Comparison of ENCODE assay signal across 17 cellular contexts in the genomic region with DNA sequence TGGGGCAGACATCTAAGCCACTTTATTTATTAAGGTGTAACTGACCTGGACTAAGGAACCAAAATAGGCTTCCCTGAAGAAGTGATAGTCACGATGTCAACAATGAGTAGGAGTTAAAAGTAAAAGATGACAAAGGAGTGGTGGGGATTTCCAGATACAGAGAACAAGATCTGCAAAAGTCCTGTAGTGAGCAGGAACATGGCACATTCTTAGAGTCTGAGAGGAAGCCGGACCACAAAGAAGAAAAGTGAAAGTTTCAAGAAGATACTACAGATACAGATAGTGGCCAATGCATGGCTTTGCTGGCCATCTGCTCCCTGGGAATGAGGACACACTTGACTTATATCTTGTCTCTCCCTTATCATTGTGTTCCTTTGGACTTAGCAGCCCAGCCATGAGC.
DNase-seq lines count a peak whose midpoint lies in the region; ATAC-seq, FAIRE-seq and TF ChIP-seq lines count a peak whose summit lies in the region.
"Had no signal": no experiment of that assay in that cellular context is flagged by ENCODE, and none has a peak within 500 bp of the region (broad histone marks: within the 10 kb centered on the region; RNA-seq: fewer than 3 reads in every experiment).

No MANE protein-coding gene starts in this region.

- TF ChIP-seq RAD21 in SK-N-SH (IDR thresholded peaks at IDR 0.05; ENCODE audit: low read length) = no peak

- WGBS in small intestine, 3 donors = 57 to 63% (median 61%) methylated on average over 2 of the region's 2 CpGs
- WGBS in trophoblast cell (ENCODE audit: extremely low coverage, insufficient coverage, insufficient read length) = no CpG with 5 or more reads among the region's 2 CpGs
- WGBS in SK-N-SH (ENCODE audit: low lambda C conversion rate) = 72% methylated on average over 2 of the region's 2 CpGs

- H3K27me3 ChIP-seq in small intestine (ENCODE audit: control insufficient read depth in 2 of 2, insufficient read depth in 2 of 2, low read length in 2 of 2) (peaks cover 0 to 1% of the 10 kb centered on the region in 2 donors), trophoblast cell (ENCODE audit: insufficient read depth, low read length) (no peaks in the 10 kb centered on the region), SK-N-SH (ENCODE audit: insufficient read depth) (no peaks in the 10 kb centered on the region)
- H3K27me3 ChIP-seq: ovary had no signal

- no peak overlapping the region for H2AFZ ChIP-seq in trophoblast cell (ENCODE audit: insufficient read depth, low read length, poor library complexity)
- H2AFZ ChIP-seq in SK-N-SH (ENCODE audit: low read depth) = no peak overlapping the region
- H2AFZ ChIP-seq: GM23248 had no signal

- H3K79me1 ChIP-seq in trophoblast cell (ENCODE audit: low read length) = no peaks in the 10 kb centered on the region

- TF ChIP-seq CTCF in SK-N-SH (IDR thresholded peaks at IDR 0.05) = no peak

- FAIRE-seq in small intestine (lab: Jason Lieb, UNC) = no peak
- FAIRE-seq: endothelial cell of umbilical vein had no signal

- no peak overlapping the region for H3K18ac ChIP-seq in trophoblast cell (ENCODE audit: low read length)

- H3K9ac ChIP-seq in trophoblast cell (ENCODE audit: low read length) (no peak overlapping the region), SK-N-SH (no peak overlapping the region)
- H3K9ac ChIP-seq: GM23248 had no signal

- no peaks in the 10 kb centered on the region for H3K9me3 Mint-ChIP-seq in activated CD4-positive, alpha-beta T cell treated with anti-CD3 and anti-CD28 coated beads for 36 hours (ENCODE audit: low read depth)
- H3K9me3 Mint-ChIP-seq: activated B cell treated with CpG ODN at 0.5 μM for 24 hours; central memory CD8-positive, alpha-beta T cell had no signal

- no peaks in the 10 kb centered on the region for H4K20me1 ChIP-seq in SK-N-SH (ENCODE audit: insufficient read depth)

- no peak overlapping the region for H3K4me3 ChIP-seq in small intestine (ENCODE audit: low read depth in 1 of 2, low read length in 2 of 2)
- no peak overlapping the region for H3K4me3 ChIP-seq in trophoblast cell (ENCODE audit: low read depth, low read length)
- no peak overlapping the region for H3K4me3 ChIP-seq in SK-N-SH (ENCODE audit: low read depth in 2 of 2, low read length in 1 of 2)
- H3K4me3 ChIP-seq: GM23248, ovary had no signal

- no peak overlapping the region for H2BK12ac ChIP-seq in trophoblast cell (ENCODE audit: low read length)

- peaks cover 9% of the 10 kb centered on the region for H3K27me3 Mint-ChIP-seq in activated CD4-positive, alpha-beta T cell treated with anti-CD3 and anti-CD28 coated beads for 36 hours

- H3F3A ChIP-seq in SK-N-SH (replicated peaks; ENCODE audit: insufficient read depth) = no peaks in the 10 kb centered on the region

- no peak overlapping the region for H3K27ac Mint-ChIP-seq in activated CD4-positive, alpha-beta T cell treated with anti-CD3 and anti-CD28 coated beads for 36 hours
- H3K27ac Mint-ChIP-seq: activated B cell treated with CpG ODN at 0.5 μM for 24 hours had no signal

- POLR2A ChIA-PET in activated CD4-positive, alpha-beta T cell treated with anti-CD3 and anti-CD28 coated beads for 36 hours (lab: Charles Lee) = no interaction called here
- POLR2A ChIA-PET in SK-N-SH (lab: Yijun Ruan, JAX) = no interaction called here

- intact Hi-C loops in activated CD4-positive, alpha-beta T cell treated with anti-CD3 and anti-CD28 coated beads for 36 hours (cut with DNase I, micrococcal nuclease) = no loop called here

- no peak overlapping the region for H4K8ac ChIP-seq in trophoblast cell (ENCODE audit: low read depth, low read length)

- no peak overlapping the region for H2BK5ac ChIP-seq in trophoblast cell (ENCODE audit: low read depth, low read length, poor library complexity)

- no peak for TF ChIP-seq EP300 in SK-N-SH (IDR thresholded peaks at IDR 0.05; ENCODE audit: borderline replicate concordance in 1 of 2, low read depth in 1 of 2, low read length in 1 of 2)

- H3K4me3 Mint-ChIP-seq in activated CD4-positive, alpha-beta T cell treated with anti-CD3 and anti-CD28 coated beads for 36 hours = no peak overlapping the region
- H3K4me3 Mint-ChIP-seq: activated B cell treated with CpG ODN at 0.5 μM for 24 hours; central memory CD8-positive, alpha-beta T cell had no signal

- H3K9me3 ChIP-seq in small intestine (ENCODE audit: control insufficient read depth, low read depth) = no peaks in the 10 kb centered on the region
- no peaks in the 10 kb centered on the region for H3K9me3 ChIP-seq in trophoblast cell (ENCODE audit: insufficient read depth, low read depth, low read length)
- no peaks in the 10 kb centered on the region for H3K9me3 ChIP-seq in SK-N-SH
- H3K9me3 ChIP-seq: ovary had no signal

- H4K91ac ChIP-seq in trophoblast cell (ENCODE audit: low read depth, low read length) = no peak overlapping the region

- no peak overlapping the region for H3K23ac ChIP-seq in trophoblast cell (ENCODE audit: low read length)

- H2BK120ac ChIP-seq in trophoblast cell (ENCODE audit: insufficient read depth, low read length, poor library complexity) = no peak overlapping the region

- H4K12ac ChIP-seq in trophoblast cell (ENCODE audit: low read depth, low read length) = no peak overlapping the region

- CTCF ChIA-PET in activated CD4-positive, alpha-beta T cell treated with anti-CD3 and anti-CD28 coated beads for 36 hours (lab: Charles Lee) = interaction anchor here (0.6 kb wide), 1 partner anchor 403 kb away, joined by 3 read pairs; no protein-coding TSS in a partner anchor
- CTCF ChIA-PET in SK-N-SH (lab: Yijun Ruan, JAX) = no interaction called here

- H3K36me3 ChIP-seq in small intestine (ENCODE audit: control insufficient read depth in 2 of 2, insufficient read depth in 2 of 2, low read length in 2 of 2) (no peaks in the 10 kb centered on the region), trophoblast cell (ENCODE audit: control insufficient read depth in 1 of 2, insufficient read depth in 2 of 2, low read length in 2 of 2) (no peaks in the 10 kb centered on the region), SK-N-SH (replicated peaks in 1 of 2; ENCODE audit: control insufficient read depth in 1 of 2, insufficient read depth in 2 of 2, low read length in 1 of 2) (no peaks in the 10 kb centered on the region)
- H3K36me3 ChIP-seq: ovary had no signal

- no peaks in the 10 kb centered on the region for H3K79me2 ChIP-seq in trophoblast cell (ENCODE audit: control insufficient read depth, insufficient read depth, low read length, poor library complexity)
- H3K79me2 ChIP-seq in SK-N-SH (ENCODE audit: insufficient read depth) = no peaks in the 10 kb centered on the region

- H3K4me2 ChIP-seq in trophoblast cell (ENCODE audit: low read length) (no peak overlapping the region), SK-N-SH (no peak overlapping the region)

- no peak overlapping the region for H2AK5ac ChIP-seq in trophoblast cell (ENCODE audit: low read length)

- no peak overlapping the region for H3K27ac ChIP-seq in small intestine (ENCODE audit: low read depth in 1 of 2, low read length in 1 of 2)
- H3K27ac ChIP-seq in trophoblast cell (ENCODE audit: low read depth, low read length) = no peak overlapping the region
- no peak overlapping the region for H3K27ac ChIP-seq in SK-N-SH (ENCODE audit: low read depth in 2 of 2, low read length in 1 of 2)
- H3K27ac ChIP-seq: 22Rv1, GM23248, ovary had no signal

- peak; percentile 63 for ATAC-seq in activated CD4-positive, alpha-beta T cell treated with anti-CD3 and anti-CD28 coated beads for 36 hours
- peak; percentile 73 for ATAC-seq in GM21786 (IDR thresholded peaks at IDR 0.05; ENCODE audit: unreplicated experiment)
- peak; percentile 53 for ATAC-seq in HG03354 (IDR thresholded peaks at IDR 0.05; ENCODE audit: poor library complexity, severe bottlenecking, unreplicated experiment)
- no peak for ATAC-seq in HG02623 (IDR thresholded peaks at IDR 0.05; ENCODE audit: unreplicated experiment)

- DNase-seq in activated CD4-positive, alpha-beta T cell treated with anti-CD3 and anti-CD28 coated beads for 36 hours = no peak
- DNase-seq in activated CD4-positive, alpha-beta T cell treated with anti-CD3 and anti-CD28 coated beads, Interleukin-2, amount 50 U/mL, for 48 hours = no peak
- DNase-seq in small intestine = peak; percentile 14
- DNase-seq in trophoblast cell = no peak
- DNase-seq in SK-N-SH = no peak
- DNase-seq: activated B cell treated with CpG ODN at 0.5 μM for 24 hours; activated CD8-positive, alpha-beta memory T cell treated with anti-CD3 and anti-CD28 coated beads, Interleukin-2, amount 50 U/mL, for 4 hours; GM23248; NCI-H1417 treated with DMSO at 0.1 percent for 48 hours; NCI-H510A; ovary had no signal

- no peaks in the 10 kb centered on the region for H3K9me2 ChIP-seq in SK-N-SH

- no peak overlapping the region for H3K4ac ChIP-seq in trophoblast cell (ENCODE audit: low read depth, low read length)

- H3K4me1 Mint-ChIP-seq in activated CD4-positive, alpha-beta T cell treated with anti-CD3 and anti-CD28 coated beads for 36 hours = peaks cover 7% of the 10 kb centered on the region
- H3K4me1 Mint-ChIP-seq: activated B cell treated with CpG ODN at 0.5 μM for 24 hours; central memory CD8-positive, alpha-beta T cell had no signal

- H3K4me1 ChIP-seq in small intestine (ENCODE audit: control insufficient read depth in 2 of 2, insufficient read depth in 1 of 2, low read depth in 1 of 2, low read length in 1 of 2) = no peaks in the 10 kb centered on the region
- no peaks in the 10 kb centered on the region for H3K4me1 ChIP-seq in trophoblast cell (ENCODE audit: control insufficient read depth in 1 of 2, insufficient read depth in 2 of 2, low read length in 2 of 2)
- H3K4me1 ChIP-seq in SK-N-SH (ENCODE audit: control insufficient read depth in 1 of 2, insufficient read depth in 2 of 2, low read depth in 1 of 2, low read length in 1 of 2) = no peaks in the 10 kb centered on the region

- no peaks in the 10 kb centered on the region for H3K36me3 Mint-ChIP-seq in activated CD4-positive, alpha-beta T cell treated with anti-CD3 and anti-CD28 coated beads for 36 hours (ENCODE audit: low read depth)

- H3K14ac ChIP-seq in trophoblast cell (ENCODE audit: low read length) = no peak overlapping the region

TF ChIP-seq in SK-N-SH, 30 proteins besides CTCF, POLR2A, EP300 and RAD21 (continues in another document):
- TF ChIP-seq FOSL2 (IDR thresholded peaks at IDR 0.05; ENCODE audit: borderline replicate concordance, low read depth) (no peak), FOXM1 (IDR thresholded peaks at IDR 0.05; ENCODE audit: low read depth) (no peak), TAF1 (IDR thresholded peaks at IDR 0.05; ENCODE audit: borderline replicate concordance, low read depth, low read length) (no peak), POLR2AphosphoS5 (IDR thresholded peaks at IDR 0.05; ENCODE audit: low read depth, low read length) (no peak), YY1 (IDR thresholded peaks at IDR 0.05; ENCODE audit: low read depth) (no peak), FOXJ3 (CRISPR knock-in tag; IDR thresholded peaks at IDR 0.05) (no peak)
- TF ChIP-seq, protein P1, sequence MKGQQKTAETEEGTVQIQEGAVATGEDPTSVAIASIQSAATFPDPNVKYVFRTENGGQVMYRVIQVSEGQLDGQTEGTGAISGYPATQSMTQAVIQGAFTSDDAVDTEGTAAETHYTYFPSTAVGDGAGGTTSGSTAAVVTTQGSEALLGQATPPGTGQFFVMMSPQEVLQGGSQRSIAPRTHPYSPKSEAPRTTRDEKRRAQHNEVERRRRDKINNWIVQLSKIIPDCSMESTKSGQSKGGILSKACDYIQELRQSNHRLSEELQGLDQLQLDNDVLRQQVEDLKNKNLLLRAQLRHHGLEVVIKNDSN (IDR thresholded peaks at IDR 0.05; ENCODE audit: borderline replicate concordance, low read depth) = no peak
